ENCODE assay signal across 8 cellular contexts in genomic region chr17:1398028-1398427, GRCh38. TPM values are rescaled to one million over a fixed set of nuclear protein-coding genes. Genes with fewer than 3 reads are reported as not detected.
DNase-seq lines count a peak whose midpoint lies in the region; ATAC-seq, FAIRE-seq and TF ChIP-seq lines count a peak whose summit lies in the region.

No MANE protein-coding gene starts in this region.

- 0% methylated on average over 2 of the region's 2 CpGs for WGBS in testis, 2 donors

- H3K27ac ChIP-seq in testis = peak overlapping the region; percentile 99 to 100

- TF ChIP-seq CTCF in testis (IDR thresholded peaks at IDR 0.05) = no peak

- no peaks in the 10 kb centered on the region for H3K27me3 Mint-ChIP-seq in activated CD4-positive, alpha-beta T cell treated with anti-CD3 and anti-CD28 coated beads for 36 hours
- H3K27me3 Mint-ChIP-seq in activated T-helper 17 cell treated with anti-CD3 and anti-CD28 coated beads, Interleukin-2, amount 50 U/mL, for 72 hours = no peaks in the 10 kb centered on the region
- H3K27me3 Mint-ChIP-seq in immature natural killer cell (ENCODE audit: low read depth in 3 of 3) = peaks cover 9 to 17% (median 9%) of the 10 kb centered on the region in 3 donors

- H3K9me3 Mint-ChIP-seq in activated CD4-positive, alpha-beta T cell treated with anti-CD3 and anti-CD28 coated beads for 36 hours (ENCODE audit: low read depth) = no peaks in the 10 kb centered on the region
- no peaks in the 10 kb centered on the region for H3K9me3 Mint-ChIP-seq in activated T-helper 17 cell treated with anti-CD3 and anti-CD28 coated beads, Interleukin-2, amount 50 U/mL, for 72 hours
- H3K9me3 Mint-ChIP-seq in immature natural killer cell = no peaks in the 10 kb centered on the region

- H3K4me1 Mint-ChIP-seq in activated CD4-positive, alpha-beta T cell treated with anti-CD3 and anti-CD28 coated beads for 36 hours = peaks cover 44% of the 10 kb centered on the region
- peaks cover 19% of the 10 kb centered on the region for H3K4me1 Mint-ChIP-seq in activated T-helper 17 cell treated with anti-CD3 and anti-CD28 coated beads, Interleukin-2, amount 50 U/mL, for 72 hours
- peaks cover 57 to 59% of the 10 kb centered on the region in 2 donors for H3K4me1 Mint-ChIP-seq in immature natural killer cell

- peaks cover 49% of the 10 kb centered on the region for H3K36me3 Mint-ChIP-seq in activated CD4-positive, alpha-beta T cell treated with anti-CD3 and anti-CD28 coated beads for 36 hours (ENCODE audit: low read depth)
- peaks cover 73% of the 10 kb centered on the region for H3K36me3 Mint-ChIP-seq in activated T-helper 17 cell treated with anti-CD3 and anti-CD28 coated beads, Interleukin-2, amount 50 U/mL, for 72 hours (ENCODE audit: low read depth)
- H3K36me3 Mint-ChIP-seq in immature natural killer cell = no peaks in the 10 kb centered on the region

- ATAC-seq in activated CD4-positive, alpha-beta T cell treated with anti-CD3 and anti-CD28 coated beads for 36 hours = no peak
- no peak for ATAC-seq in activated T-helper 17 cell treated with anti-CD3 and anti-CD28 coated beads, Interleukin-2, amount 50 U/mL, for 72 hours (replicated peaks)

- no peaks in the 10 kb centered on the region for H3K36me3 ChIP-seq in testis (ENCODE audit: low read depth, missing control alignments)

- H3K9me3 ChIP-seq in testis = no peaks in the 10 kb centered on the region

- POLR2A ChIA-PET in activated CD4-positive, alpha-beta T cell treated with anti-CD3 and anti-CD28 coated beads for 36 hours (lab: Charles Lee) = interaction anchor here (0.7 to 2.0 kb wide), 2 partner anchors 19 to 65 kb away, joined by 4 to 5 read pairs; no protein-coding TSS in a partner anchor

- CTCF ChIA-PET in activated CD4-positive, alpha-beta T cell treated with anti-CD3 and anti-CD28 coated beads for 36 hours (lab: Charles Lee) = interaction anchor here (0.5 to 3.5 kb wide), 4 partner anchors 10 to 43 kb away, joined by 4 to 34 read pairs (median 6); no protein-coding TSS in a partner anchor

- peak overlapping the region; percentile 88 to 99 for H3K4me3 ChIP-seq in testis

- no peak for FAIRE-seq in urothelium cell line (lab: Jason Lieb, UNC)

- peak overlapping the region; percentile 100 for H3K27ac Mint-ChIP-seq in activated CD4-positive, alpha-beta T cell treated with anti-CD3 and anti-CD28 coated beads for 36 hours
- peak overlapping the region; percentile 100 for H3K27ac Mint-ChIP-seq in activated T-helper 17 cell treated with anti-CD3 and anti-CD28 coated beads, Interleukin-2, amount 50 U/mL, for 72 hours
- peak overlapping the region; percentile 96 to 99 (median 98) for H3K27ac Mint-ChIP-seq in immature natural killer cell

- peaks cover 40% of the 10 kb centered on the region for H3K4me1 ChIP-seq in testis

- TF ChIP-seq POLR2A in testis (IDR thresholded peaks at IDR 0.05) = no peak

- peak overlapping the region; percentile 100 for H3K4me3 Mint-ChIP-seq in activated CD4-positive, alpha-beta T cell treated with anti-CD3 and anti-CD28 coated beads for 36 hours
- H3K4me3 Mint-ChIP-seq in activated T-helper 17 cell treated with anti-CD3 and anti-CD28 coated beads, Interleukin-2, amount 50 U/mL, for 72 hours = peak overlapping the region; percentile 100
- peak overlapping the region; percentile 99 to 100 (median 99) for H3K4me3 Mint-ChIP-seq in immature natural killer cell

- H3K27me3 ChIP-seq in testis = no peaks in the 10 kb centered on the region

- intact Hi-C loops in activated CD4-positive, alpha-beta T cell treated with anti-CD3 and anti-CD28 coated beads for 36 hours (cut with DNase I, micrococcal nuclease) = loop anchor here (2.0 to 5.0 kb wide), 5 partner anchors 17 to 57 kb away; no protein-coding TSS in a partner anchor
- intact Hi-C loops in testis (cut with DNase I; ENCODE audit: low total_unique reads) = no loop called here

- no peak for DNase-seq in activated CD4-positive, alpha-beta T cell treated with anti-CD3 and anti-CD28 coated beads for 36 hours
- no peak for DNase-seq in activated CD4-positive, alpha-beta T cell treated with anti-CD3 and anti-CD28 coated beads for 48 hours
- DNase-seq in immature natural killer cell (no peak), testis (peak; percentile 48), urothelium cell line (ENCODE audit: low spot score) (no peak), AG20443 (ENCODE audit: low spot score) (no peak), RPMI8226 (no peak)

RNA-seq across cellular contexts. Expression of gene YWHAE, which starts 2.0 kb away (rescaled TPM):
- 100 to 1,000 TPM; 520 to 553 TPM for total RNA-seq in activated CD4-positive, alpha-beta T cell treated with anti-CD3 and anti-CD28 coated beads for 36 hours
- 100 to 1,000 TPM; 247 to 515 TPM for total RNA-seq in activated T-helper 17 cell treated with anti-CD3 and anti-CD28 coated beads, Interleukin-2, amount 50 U/mL, for 72 hours
- polyA plus RNA-seq in immature natural killer cell = 10 to 100 TPM; 45.9 to 53.5 (median 48.4) TPM
- 100 to 1,000 TPM; 678 to 749 TPM for total RNA-seq in testis
- 649 TPM for polyA plus RNA-seq in testis (ENCODE audit: insufficient read depth, low read depth, low replicate concordance)

RNA-seq across cellular contexts. Expression of gene CRK, which starts 58.0 kb away (rescaled TPM):
- total RNA-seq in activated CD4-positive, alpha-beta T cell treated with anti-CD3 and anti-CD28 coated beads for 36 hours = 10 to 100 TPM; 10.1 to 11.6 TPM
- 10 to 100 TPM; 15.5 to 21.6 TPM for total RNA-seq in activated T-helper 17 cell treated with anti-CD3 and anti-CD28 coated beads, Interleukin-2, amount 50 U/mL, for 72 hours
- polyA plus RNA-seq in immature natural killer cell (10 to 100 TPM; 10.9 to 20.6 (median 11.1) TPM), testis (ENCODE audit: insufficient read depth, low read depth, low replicate concordance) (45.7 TPM)
- 10 to 100 TPM; 68.4 to 79.1 TPM for total RNA-seq in testis
